In the genomic region with DNA sequence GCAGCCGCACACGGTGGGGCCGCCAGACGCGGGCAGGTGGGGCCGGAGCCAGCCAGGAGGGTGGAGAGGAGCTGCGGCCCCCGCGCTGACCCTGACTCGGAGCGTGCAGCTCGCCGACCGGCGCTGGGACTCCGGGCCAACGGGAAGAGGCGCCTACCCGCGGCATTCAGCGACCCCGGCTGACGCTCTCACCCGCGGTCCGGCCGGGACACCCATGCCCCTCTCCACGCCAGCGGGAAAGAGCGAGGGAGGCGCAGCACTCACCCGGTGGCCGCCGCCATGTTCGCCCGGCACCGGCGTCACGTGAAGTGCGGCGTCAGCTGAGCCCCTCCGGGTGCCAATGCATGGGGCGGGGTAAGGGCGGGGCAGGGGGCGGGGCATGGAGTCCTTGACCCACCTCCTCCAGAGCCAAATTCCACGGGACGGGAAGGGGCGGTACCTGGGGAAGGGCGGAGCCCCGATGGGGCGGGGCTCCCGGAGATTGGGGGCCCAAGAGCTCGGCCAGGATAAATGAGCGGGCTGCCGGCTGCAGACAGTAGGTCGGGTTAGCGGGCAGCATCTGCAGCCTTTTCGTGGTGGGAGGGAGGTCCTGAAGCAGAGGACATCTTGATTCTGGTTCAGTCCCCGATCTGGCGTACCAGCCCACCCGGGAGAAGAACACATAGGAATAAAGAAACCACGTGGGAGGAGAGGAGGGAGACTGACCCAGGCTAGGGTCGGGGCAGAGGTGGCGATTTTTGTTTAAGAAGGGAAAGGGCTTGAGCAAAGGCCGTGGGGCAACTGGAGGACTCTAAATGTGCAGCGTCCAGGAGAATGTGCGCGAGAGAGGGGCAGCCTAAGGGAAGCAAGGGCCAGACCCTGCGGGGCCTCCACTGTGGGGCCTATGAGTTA, we compare ENCODE assay signal across 8 cellular contexts. TPM values are rescaled to one million over a fixed set of nuclear protein-coding genes. Genes with fewer than 3 reads are reported as not detected.
DNase-seq lines count a peak whose midpoint lies in the region; ATAC-seq and TF ChIP-seq lines count a peak whose summit lies in the region.

TSS of gene PEPD (minus strand) at position 312 of the 891 bp plus-strand sequence. CDS start at position 281, 31 bp downstream.

- peak within 1 kb of the TSS; percentile 78 for H3K27ac Mint-ChIP-seq in activated CD8-positive, alpha-beta T cell treated with anti-CD3 and anti-CD28 coated beads for 36 hours

- H3K27me3 ChIP-seq in ectodermal cell (ENCODE audit: control insufficient read depth, insufficient read depth, low read length, poor library complexity, severe bottlenecking) = no peaks in the 10 kb centered on the region
- H3K27me3 ChIP-seq in lung (ENCODE audit: control insufficient read depth, insufficient read depth) = no peaks in the 10 kb centered on the region

- no peak for TF ChIP-seq CTCF in activated CD8-positive, alpha-beta T cell treated with anti-CD3 and anti-CD28 coated beads for 36 hours (IDR thresholded peaks at IDR 0.05)
- TF ChIP-seq CTCF in lung (IDR thresholded peaks at IDR 0.05; ENCODE audit: control extremely low read depth, extremely low read depth) = no peak

- H3K36me3 ChIP-seq in ectodermal cell (ENCODE audit: control insufficient read depth, insufficient read depth, low read length) (no peaks in the 10 kb centered on the region), lung (ENCODE audit: control insufficient read depth in 2 of 2, insufficient read depth in 2 of 2, low read length in 2 of 2) (no peaks in the 10 kb centered on the region)

- POLR2A ChIA-PET in activated CD8-positive, alpha-beta T cell treated with anti-CD3 and anti-CD28 coated beads for 36 hours (lab: Charles Lee) = interaction anchor here (0.6 to 2.1 kb wide), 4 partner anchors 11 to 589 kb away, joined by 3 to 8 read pairs (median 4); no protein-coding TSS in a partner anchor

- no peaks in the 10 kb centered on the region for H3K9me3 ChIP-seq in ectodermal cell (ENCODE audit: control insufficient read depth, low read length)
- no peaks in the 10 kb centered on the region for H3K9me3 ChIP-seq in lung (ENCODE audit: control insufficient read depth in 2 of 2, insufficient read depth in 1 of 2, low read length in 1 of 2)

- H3K4me3 ChIP-seq in ectodermal cell (ENCODE audit: insufficient read depth, low read depth, low read length) = peak within 1 kb of the TSS; percentile 88
- H3K4me3 ChIP-seq in lung = peak within 1 kb of the TSS; percentile 100

- 6 to 7% methylated on average over 69 of the region's 69 CpGs for WGBS in ectodermal cell, 2 experiments
- 3 to 4% methylated on average over 59 to 69 of the region's 69 CpGs for WGBS in lung, 2 donors

- H3K27me3 Mint-ChIP-seq in activated CD8-positive, alpha-beta T cell treated with anti-CD3 and anti-CD28 coated beads for 36 hours = no peaks in the 10 kb centered on the region

- DNase-seq in C1 segment of cervical spinal cord (lab: John Stamatoyannopoulos, UW) (peak; percentile 27 to 94 (median 87)), NCI-H774 (lab: John Stamatoyannopoulos, UW) (peak; percentile 85), lung (ENCODE audit: low spot score) (peak; percentile 90)
- DNase-seq in activated CD8-positive, alpha-beta T cell treated with anti-CD3 and anti-CD28 coated beads for 36 hours = peak; percentile 92
- peak; percentile 70 to 88 (median 75) for DNase-seq in stimulated activated CD4-positive, alpha-beta T cell treated with anti-CD3 and anti-CD28 coated beads, TNF-alpha, amount 100 ng/mL, for 24 hours (ENCODE audit: low read depth in 3 of 3)

- ATAC-seq in GM19351 (IDR thresholded peaks at IDR 0.05; ENCODE audit: unreplicated experiment) (peak; percentile 92), HG03565 (IDR thresholded peaks at IDR 0.05; ENCODE audit: unreplicated experiment) (peak; percentile 70), lung (ENCODE audit: insufficient read depth, low FRiP score) (peak; percentile 95)
- ATAC-seq in activated CD8-positive, alpha-beta T cell treated with anti-CD3 and anti-CD28 coated beads for 36 hours = peak; percentile 99

- H3K27ac ChIP-seq in ectodermal cell (ENCODE audit: insufficient read depth, low read depth, low read length, poor library complexity, severe bottlenecking) (no peak within 1 kb of the TSS), lung (ENCODE audit: low read depth in 1 of 2, low read length in 1 of 2) (peak within 1 kb of the TSS in 1 of 2 donors; percentile 65)

- H3K4me1 ChIP-seq in ectodermal cell (ENCODE audit: control insufficient read depth, insufficient read depth, low read length) (peaks cover 13% of the 10 kb centered on the region), lung (ENCODE audit: control insufficient read depth in 2 of 2, insufficient read depth in 2 of 2, low read length in 2 of 2) (peaks cover 5 to 10% of the 10 kb centered on the region in 2 donors)

- CTCF ChIA-PET in activated CD8-positive, alpha-beta T cell treated with anti-CD3 and anti-CD28 coated beads for 36 hours (lab: Charles Lee) = interaction anchor here (1.0 kb wide), 1 partner anchor 91 kb away, joined by 4 read pairs; no protein-coding TSS in a partner anchor

- no peaks in the 10 kb centered on the region for H3K36me3 Mint-ChIP-seq in activated CD8-positive, alpha-beta T cell treated with anti-CD3 and anti-CD28 coated beads for 36 hours (ENCODE audit: low read depth)

- H3K9me3 Mint-ChIP-seq in activated CD8-positive, alpha-beta T cell treated with anti-CD3 and anti-CD28 coated beads for 36 hours = no peaks in the 10 kb centered on the region

- H3K4me1 Mint-ChIP-seq in activated CD8-positive, alpha-beta T cell treated with anti-CD3 and anti-CD28 coated beads for 36 hours (ENCODE audit: low read depth) = peaks cover 18% of the 10 kb centered on the region

- peak within 1 kb of the TSS; percentile 94 for H3K4me3 Mint-ChIP-seq in activated CD8-positive, alpha-beta T cell treated with anti-CD3 and anti-CD28 coated beads for 36 hours

- intact Hi-C loops in activated CD8-positive, alpha-beta T cell treated with anti-CD3 and anti-CD28 coated beads for 36 hours (cut with micrococcal nuclease) = no loop called here

RNA-seq across cellular contexts. Expression of gene PEPD, which starts in this region (rescaled TPM):
- total RNA-seq in activated CD8-positive, alpha-beta T cell treated with anti-CD3 and anti-CD28 coated beads for 36 hours = 10 to 100 TPM; 32.6 to 34.6 TPM
- 62.0 TPM for polyA plus RNA-seq in ectodermal cell (2013, experiment 1 of 4)
- 60.6 TPM for polyA plus RNA-seq in ectodermal cell (2013, experiment 2 of 4)
- polyA plus RNA-seq in ectodermal cell (2013, experiment 3 of 4) = 50.5 TPM
- polyA plus RNA-seq in ectodermal cell (2013, experiment 4 of 4) = 53.6 TPM
- total RNA-seq in lung = 10 to 100 TPM; 29.6 to 88.2 TPM
- polyA plus RNA-seq in lung = 10 to 100 TPM; 68.6 to 78.3 TPM
